27 cellular contexts compared by ENCODE assay signal in the genomic region with DNA sequence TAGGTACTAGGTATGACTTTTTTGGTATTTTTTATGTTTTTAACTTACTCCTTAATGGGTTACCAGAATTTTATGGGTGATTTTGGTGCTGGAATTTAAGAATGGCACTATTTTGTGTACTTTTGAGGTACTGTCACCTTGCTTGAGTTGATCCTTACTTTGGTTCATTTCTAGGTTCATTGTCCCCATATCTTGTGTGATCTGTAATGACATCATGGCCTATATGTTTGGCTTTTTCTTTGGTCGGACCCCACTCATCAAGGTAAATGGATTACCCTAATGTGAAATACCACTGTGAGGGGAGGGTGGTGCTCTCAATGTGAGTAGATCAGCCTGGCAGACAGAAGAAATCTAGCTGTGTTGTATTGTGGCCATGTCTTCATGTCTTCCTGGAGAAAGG. TPM values are rescaled to one million over a fixed set of nuclear protein-coding genes. Genes with fewer than 3 reads are reported as not detected.
DNase-seq lines count a peak whose midpoint lies in the region; ATAC-seq and TF ChIP-seq lines count a peak whose summit lies in the region.
"Had no signal": no experiment of that assay in that cellular context is flagged by ENCODE, and none has a peak within 500 bp of the region (broad histone marks: within the 10 kb centered on the region; RNA-seq: fewer than 3 reads in every experiment).

No MANE protein-coding gene starts in this region.

- no peaks in the 10 kb centered on the region for H3K4me1 Mint-ChIP-seq in CD4-positive, alpha-beta memory T cell
- peaks cover 3% of the 10 kb centered on the region for H3K4me1 Mint-ChIP-seq in T-helper 17 cell
- peaks cover 28% of the 10 kb centered on the region for H3K4me1 Mint-ChIP-seq in endodermal cell
- peaks cover 37% of the 10 kb centered on the region for H3K4me1 Mint-ChIP-seq in nephron progenitor cell
- H3K4me1 Mint-ChIP-seq: CD8-positive, alpha-beta memory T cell had no signal

- no peaks in the 10 kb centered on the region for H3K9me3 Mint-ChIP-seq in activated naive CD4-positive, alpha-beta T cell treated with anti-CD3 and anti-CD28 coated beads, Interleukin-2, amount 50 U/mL, for 72 hours
- H3K9me3 Mint-ChIP-seq in CD4-positive, alpha-beta memory T cell, result no peaks in the 10 kb centered on the region
- no peaks in the 10 kb centered on the region for H3K9me3 Mint-ChIP-seq in endodermal cell
- H3K9me3 Mint-ChIP-seq in nephron progenitor cell, result no peaks in the 10 kb centered on the region
- H3K9me3 Mint-ChIP-seq: CD8-positive, alpha-beta memory T cell; HFFc6 had no signal

- H3K27ac Mint-ChIP-seq in activated naive CD4-positive, alpha-beta T cell treated with anti-CD3 and anti-CD28 coated beads, Interleukin-2, amount 50 U/mL, for 72 hours, result peak overlapping the region; percentile 63 to 75
- peak overlapping the region in 5 of 7 donors; percentile 16 to 66 (median 31) for H3K27ac Mint-ChIP-seq in CD4-positive, alpha-beta memory T cell
- H3K27ac Mint-ChIP-seq in T-helper 17 cell, result peak overlapping the region; percentile 76
- peak overlapping the region; percentile 21 for H3K27ac Mint-ChIP-seq in endodermal cell
- no peak overlapping the region for H3K27ac Mint-ChIP-seq in nephron progenitor cell
- H3K27ac Mint-ChIP-seq: HFFc6 had no signal

- DNase-seq in activated naive CD4-positive, alpha-beta T cell treated with anti-CD3 and anti-CD28 coated beads, Interleukin-2, amount 50 U/mL, for 72 hours (ENCODE audit: low spot score in 2 of 2), result no peak
- no peak for DNase-seq in activated naive CD4-positive, alpha-beta T cell treated with Interleukin-2 at 50 U/mL for 16 hours
- DNase-seq in CD4-positive, alpha-beta memory T cell, result no peak
- no peak for DNase-seq in T-helper 17 cell
- no peak for DNase-seq in endodermal cell
- no peak for DNase-seq in nephron progenitor cell
- DNase-seq in vagina (ENCODE audit: extremely low spot score in 2 of 2), result no peak
- no peak for DNase-seq in upper lobe of left lung
- DNase-seq: C1 segment of cervical spinal cord; CD8-positive, alpha-beta memory T cell; DMS 273 treated with DMSO at 0.1 percent for 48 hours; DMS79; EL; GDM1; GM23248; H7; HFFc6; NCI-H1048; NCI-H1417; NCI-H1694 treated with DMSO at 0.1 percent for 48 hours; NCI-H2081; NCI-H2227 treated with DMSO at 0.1 percent for 48 hours; NCI-H510A; NCI-H69; SHP77 had no signal

- TF ChIP-seq CTCF in endodermal cell (conservative IDR thresholded peaks at IDR 0.05) (no peak), nephron progenitor cell (IDR thresholded peaks at IDR 0.05) (no peak), vagina (IDR thresholded peaks at IDR 0.05) (no peak), upper lobe of left lung (IDR thresholded peaks at IDR 0.05) (no peak)

- no peak for ATAC-seq in activated naive CD4-positive, alpha-beta T cell treated with anti-CD3 and anti-CD28 coated beads, Interleukin-2, amount 50 U/mL, for 72 hours
- ATAC-seq in T-helper 17 cell, result no peak
- ATAC-seq in upper lobe of left lung (ENCODE audit: low FRiP score in 2 of 2), result no peak
- ATAC-seq: GM12878 had no signal

- POLR2A ChIA-PET in CD4-positive, alpha-beta memory T cell (lab: Charles Lee; ENCODE audit: partially characterized antibody), result no interaction called here

- no peaks in the 10 kb centered on the region for H3K27me3 ChIP-seq in CD4-positive, alpha-beta memory T cell (ENCODE audit: insufficient read depth, low read length)
- H3K27me3 ChIP-seq in endodermal cell (ENCODE audit: control insufficient read depth, insufficient read depth, low read length, poor library complexity, severe bottlenecking) (no peaks in the 10 kb centered on the region), vagina (no peaks in the 10 kb centered on the region), upper lobe of left lung (no peaks in the 10 kb centered on the region)

- no peak overlapping the region for H3K27ac ChIP-seq in CD4-positive, alpha-beta memory T cell (ENCODE audit: low read depth, low read length)
- H3K27ac ChIP-seq in endodermal cell (ENCODE audit: low read depth, low read length) (no peak overlapping the region), vagina (no peak overlapping the region), upper lobe of left lung (no peak overlapping the region)
- H3K27ac ChIP-seq: GM23248, RWPE1 had no signal

- no peak overlapping the region for H3K9ac ChIP-seq in endodermal cell (ENCODE audit: extremely low read depth, low read length, poor library complexity, severe bottlenecking)
- H3K9ac ChIP-seq: GM23248 had no signal

- no peak overlapping the region for H3K4me3 Mint-ChIP-seq in CD4-positive, alpha-beta memory T cell
- H3K4me3 Mint-ChIP-seq in T-helper 17 cell (no peak overlapping the region), endodermal cell (no peak overlapping the region), nephron progenitor cell (no peak overlapping the region)
- H3K4me3 Mint-ChIP-seq: CD8-positive, alpha-beta memory T cell; HFFc6 had no signal

- H3K36me3 ChIP-seq in CD4-positive, alpha-beta memory T cell (ENCODE audit: insufficient read depth, low read length), result peaks cover 56% of the 10 kb centered on the region
- peaks cover 82% of the 10 kb centered on the region for H3K36me3 ChIP-seq in endodermal cell (ENCODE audit: control insufficient read depth, insufficient read depth, low read length)
- H3K36me3 ChIP-seq in vagina, result peaks cover 7 to 66% of the 10 kb centered on the region in 2 donors
- H3K36me3 ChIP-seq in upper lobe of left lung, result peaks cover 11 to 79% (median 52%) of the 10 kb centered on the region in 4 donors

- TF ChIP-seq POLR2A in vagina (IDR thresholded peaks at IDR 0.05) (no peak), upper lobe of left lung (IDR thresholded peaks at IDR 0.05) (no peak)

- H3K27me3 Mint-ChIP-seq in CD4-positive, alpha-beta memory T cell, result no peaks in the 10 kb centered on the region
- H3K27me3 Mint-ChIP-seq in T-helper 17 cell, result no peaks in the 10 kb centered on the region
- no peaks in the 10 kb centered on the region for H3K27me3 Mint-ChIP-seq in endodermal cell (ENCODE audit: insufficient read depth)
- no peaks in the 10 kb centered on the region for H3K27me3 Mint-ChIP-seq in nephron progenitor cell (ENCODE audit: low read depth, poor library complexity)
- H3K27me3 Mint-ChIP-seq: CD8-positive, alpha-beta memory T cell had no signal

- intact Hi-C loops in CD4-positive, alpha-beta memory T cell (cut with micrococcal nuclease), result no loop called here
- intact Hi-C loops in vagina (cut with DNase I), result no loop called here

- TF ChIP-seq EP300 in upper lobe of left lung (IDR thresholded peaks at IDR 0.05), result no peak

- H3K9me3 ChIP-seq in CD4-positive, alpha-beta memory T cell (ENCODE audit: control insufficient read depth in 1 of 2, low read length in 2 of 2), result no peaks in the 10 kb centered on the region
- no peaks in the 10 kb centered on the region for H3K9me3 ChIP-seq in T-helper 17 cell (ENCODE audit: control insufficient read depth, low read length, poor library complexity, severe bottlenecking)
- H3K9me3 ChIP-seq in endodermal cell (ENCODE audit: control insufficient read depth, low read length), result no peaks in the 10 kb centered on the region
- no peaks in the 10 kb centered on the region for H3K9me3 ChIP-seq in vagina
- no peaks in the 10 kb centered on the region for H3K9me3 ChIP-seq in upper lobe of left lung

- no peak overlapping the region for H3K4me3 ChIP-seq in CD4-positive, alpha-beta memory T cell (ENCODE audit: low read length in 2 of 2)
- H3K4me3 ChIP-seq in endodermal cell (ENCODE audit: low read length) (no peak overlapping the region), vagina (no peak overlapping the region), upper lobe of left lung (no peak overlapping the region)
- H3K4me3 ChIP-seq: GM12878, GM23248 had no signal

- WGBS in endodermal cell (ENCODE audit: insufficient coverage in 1 of 2, insufficient read length in 1 of 2), 2 experiments, result 86 to 100% methylated on average over 1 of the region's 1 CpG
- 79 to 94% methylated on average over 1 of the region's 1 CpG for WGBS in upper lobe of left lung, 2 donors

- H3K4me1 ChIP-seq in CD4-positive, alpha-beta memory T cell (ENCODE audit: insufficient read depth, low read length), result no peaks in the 10 kb centered on the region
- H3K4me1 ChIP-seq in endodermal cell (ENCODE audit: control insufficient read depth, insufficient read depth, low read length) (peaks cover 17% of the 10 kb centered on the region), vagina (peaks cover 7% of the 10 kb centered on the region), upper lobe of left lung (peaks cover 0 to 4% (median 0%) of the 10 kb centered on the region in 4 donors)

- H3K36me3 Mint-ChIP-seq in activated naive CD4-positive, alpha-beta T cell treated with anti-CD3 and anti-CD28 coated beads, Interleukin-2, amount 50 U/mL, for 72 hours, result no peaks in the 10 kb centered on the region
- peaks cover 57 to 80% of the 10 kb centered on the region in 2 donors for H3K36me3 Mint-ChIP-seq in CD4-positive, alpha-beta memory T cell
- H3K36me3 Mint-ChIP-seq in T-helper 17 cell (ENCODE audit: low read depth) (peaks cover 2% of the 10 kb centered on the region), endodermal cell (ENCODE audit: low read depth) (peaks cover 49% of the 10 kb centered on the region), nephron progenitor cell (ENCODE audit: low read depth) (peaks cover 34% of the 10 kb centered on the region)

- CTCF ChIA-PET in CD4-positive, alpha-beta memory T cell (lab: Charles Lee; ENCODE audit: partially characterized antibody), result interaction anchor here (1.2 to 4.1 kb wide), 3 partner anchors 27 to 84 kb away, joined by 4 to 24 read pairs (median 4); a partner anchor contains a TSS

RNA-seq across cellular contexts. Expression of a gene that starts 57.9 kb away (rescaled TPM):
- 10 to 100 TPM; 40.3 to 40.8 TPM for total RNA-seq in activated naive CD4-positive, alpha-beta T cell treated with anti-CD3 and anti-CD28 coated beads, Interleukin-2, amount 50 U/mL, for 72 hours
- total RNA-seq in CD4-positive, alpha-beta memory T cell, result 10 to 100 TPM; 59.4 to 59.8 TPM
- polyA plus RNA-seq in CD4-positive, alpha-beta memory T cell, result 10 to 100 TPM; 53.7 to 57.0 TPM
- 10 to 100 TPM; 75.3 to 86.9 TPM for total RNA-seq in T-helper 17 cell
- 10 to 100 TPM; 66.8 to 77.1 TPM for total RNA-seq in endodermal cell
- polyA plus RNA-seq in endodermal cell (2013, experiment 1 of 2), result 33.0 TPM
- polyA plus RNA-seq in endodermal cell (2013, experiment 2 of 2), result 33.7 TPM
- 24.8 TPM for total RNA-seq in vagina
- total RNA-seq in upper lobe of left lung, result 10 to 100 TPM; 26.2 to 64.0 (median 40.6) TPM
